14 cellular contexts compared by ENCODE assay signal in genomic region chr13:37475966-37476365, GRCh38.
A peak's percentile ranks its signal among the peaks of the same experiment; 100 is the strongest.
DNase-seq lines count a peak whose midpoint lies in the region; TF ChIP-seq lines count a peak whose summit lies in the region.
"Had no signal": no experiment of that assay in that cellular context is flagged by ENCODE, and none has a peak within 500 bp of the region (broad histone marks: within the 10 kb centered on the region; RNA-seq: fewer than 3 reads in every experiment).

No MANE protein-coding gene starts in this region.

- DNase-seq in ELR (ENCODE audit: low read depth) (peak; percentile 86), adipocyte (ENCODE audit: low read depth) (peak; percentile 80), fibroblast of gingiva (ENCODE audit: low read depth) (peak; percentile 30), osteoblast (ENCODE audit: insufficient read length, low spot score, missing footprints) (no peak), NCI-H2171 treated with DMSO at 0.1 percent for 48 hours (lab: John Stamatoyannopoulos, UW) (no peak), endothelial cell (ENCODE audit: low spot score) (no peak), middle frontal gyrus (ENCODE audit: extremely low spot score, low spot score) (no peak)
- DNase-seq: CD4-positive, alpha-beta T cell; DMS79; GF-D8; NCI-H146; NCI-H446 treated with DMSO at 0.1 percent for 48 hours; NCI-H82; Right ventricle myocardium superior had no signal

- no peaks in the 10 kb centered on the region for H3K36me3 Mint-ChIP-seq in endothelial cell (ENCODE audit: low read depth, unreplicated experiment)

- H3K79me2 ChIP-seq in osteoblast (ENCODE audit: insufficient read depth, low read length), result no peaks in the 10 kb centered on the region

- no peaks in the 10 kb centered on the region for H3K4me1 ChIP-seq in adipocyte (ENCODE audit: control insufficient read depth, insufficient read depth, low read length)
- H3K4me1 ChIP-seq in osteoblast (ENCODE audit: insufficient read depth, low read length), result peaks cover 18% of the 10 kb centered on the region

- H3K27me3 ChIP-seq in adipocyte (replicated peaks; ENCODE audit: control insufficient read depth, insufficient read depth, low read length) (no peaks in the 10 kb centered on the region), osteoblast (ENCODE audit: insufficient read depth, low read length) (no peaks in the 10 kb centered on the region)

- no peak overlapping the region for H2AFZ ChIP-seq in osteoblast (ENCODE audit: low read length)

- H3K4me2 ChIP-seq in osteoblast (ENCODE audit: insufficient read depth, low read length), result no peak overlapping the region

- TF ChIP-seq CTCF in osteoblast (IDR thresholded peaks at IDR 0.05; ENCODE audit: extremely low read depth, low read depth, low read length) (no peak), endothelial cell (IDR thresholded peaks at IDR 0.05; ENCODE audit: unreplicated experiment) (no peak)

- no peaks in the 10 kb centered on the region for H3K36me3 ChIP-seq in adipocyte (ENCODE audit: control insufficient read depth, insufficient read depth, low read length, severe bottlenecking)
- no peaks in the 10 kb centered on the region for H3K36me3 ChIP-seq in osteoblast (ENCODE audit: insufficient read depth, low read length)

- H3K9me3 ChIP-seq in adipocyte (ENCODE audit: control insufficient read depth, low read length) (no peaks in the 10 kb centered on the region), osteoblast (ENCODE audit: low read depth, low read length) (no peaks in the 10 kb centered on the region)

- no peaks in the 10 kb centered on the region for H3K9me3 Mint-ChIP-seq in endothelial cell (ENCODE audit: unreplicated experiment)
- H3K9me3 Mint-ChIP-seq: CD4-positive, alpha-beta T cell had no signal

- peak overlapping the region; percentile 81 for H3K27ac ChIP-seq in osteoblast (ENCODE audit: low read depth, low read length)

- H3K4me1 Mint-ChIP-seq in endothelial cell (ENCODE audit: unreplicated experiment), result peaks cover 15% of the 10 kb centered on the region

- H3K4me3 Mint-ChIP-seq in endothelial cell (ENCODE audit: unreplicated experiment), result no peak overlapping the region
- H3K4me3 Mint-ChIP-seq: CD4-positive, alpha-beta T cell had no signal

- no peaks in the 10 kb centered on the region for H4K20me1 ChIP-seq in osteoblast (ENCODE audit: insufficient read depth, low read length)

- no peak overlapping the region for H3K9ac ChIP-seq in adipocyte (ENCODE audit: low read length)

- H3K27ac Mint-ChIP-seq in endothelial cell (ENCODE audit: unreplicated experiment), result no peak overlapping the region
- H3K27ac Mint-ChIP-seq: CD4-positive, alpha-beta T cell had no signal

- H3K4me3 ChIP-seq in adipocyte (ENCODE audit: low read length), result no peak overlapping the region
- no peak overlapping the region for H3K4me3 ChIP-seq in osteoblast (ENCODE audit: insufficient read depth, low read length)

- H3K27me3 Mint-ChIP-seq in endothelial cell (ENCODE audit: unreplicated experiment), result peaks cover 2% of the 10 kb centered on the region
- H3K27me3 Mint-ChIP-seq: CD4-positive, alpha-beta T cell had no signal

Comparison
In these comparisons a context has a peak if more than half of its experiments do, and no peak if none do; other contexts are left out.
1. DNase-seq: peak in ELR (single experiment), adipocyte (single experiment) and fibroblast of gingiva (single experiment); none in osteoblast (single experiment), NCI-H2171 treated with DMSO at 0.1 percent for 48 hours (single experiment), endothelial cell (single experiment) and middle frontal gyrus (single experiment).